ENCODE assay signal across 10 cellular contexts in genomic region chr4:70666369-70666768, GRCh38. TPM values are rescaled to one million over a fixed set of nuclear protein-coding genes. Genes with fewer than 3 reads are reported as not detected.
DNase-seq lines count a peak whose midpoint lies in the region; ATAC-seq and TF ChIP-seq lines count a peak whose summit lies in the region.
"Had no signal": no experiment of that assay in that cellular context is flagged by ENCODE, and none has a peak within 500 bp of the region (broad histone marks: within the 10 kb centered on the region; RNA-seq: fewer than 3 reads in every experiment).

JCHAIN (minus strand) TSS chr4:70666508; CDS start chr4:70666490, 18 bp downstream.

- ATAC-seq in GM18868 (IDR thresholded peaks at IDR 0.05; ENCODE audit: unreplicated experiment) (peak; percentile 71), HG02870 (IDR thresholded peaks at IDR 0.05; ENCODE audit: unreplicated experiment) (peak; percentile 75), foreskin keratinocyte (no peak)
- ATAC-seq in stimulated activated memory B cell treated with anti-CD40 and anti-IgM and Interleukin-4, amounts not matched to agents 10 μg/mL and 1 μg/mL and 100 μg/mL, for 72 hours, result peak; percentile 81

- H3K4me3 Mint-ChIP-seq in stimulated activated memory B cell treated with anti-CD40 and anti-IgM and Interleukin-4, amounts not matched to agents 10 μg/mL and 1 μg/mL and 100 μg/mL, for 72 hours, result peak within 1 kb of the TSS; percentile 87

- no peaks in the 10 kb centered on the region for H3K9me3 Mint-ChIP-seq in stimulated activated memory B cell treated with anti-CD40 and anti-IgM and Interleukin-4, amounts not matched to agents 10 μg/mL and 1 μg/mL and 100 μg/mL, for 72 hours

- H3K36me3 Mint-ChIP-seq in stimulated activated memory B cell treated with anti-CD40 and anti-IgM and Interleukin-4, amounts not matched to agents 10 μg/mL and 1 μg/mL and 100 μg/mL, for 72 hours, result peaks cover 7% of the 10 kb centered on the region

- no peaks in the 10 kb centered on the region for H3K27me3 Mint-ChIP-seq in stimulated activated memory B cell treated with anti-CD40 and anti-IgM and Interleukin-4, amounts not matched to agents 10 μg/mL and 1 μg/mL and 100 μg/mL, for 72 hours

- peaks cover 55% of the 10 kb centered on the region for H3K4me1 Mint-ChIP-seq in stimulated activated memory B cell treated with anti-CD40 and anti-IgM and Interleukin-4, amounts not matched to agents 10 μg/mL and 1 μg/mL and 100 μg/mL, for 72 hours

- no peak within 1 kb of the TSS for H3K27ac ChIP-seq in foreskin keratinocyte
- H3K27ac ChIP-seq: coronary artery had no signal

- DNase-seq in astrocyte of the spinal cord (ENCODE audit: low read depth, low spot score) (peak; percentile 16), NCI-H510A treated with DMSO at 0.1 percent for 48 hours (lab: John Stamatoyannopoulos, UW) (no peak), foreskin keratinocyte (no peak)
- no peak for DNase-seq in central memory CD4-positive, alpha-beta T cell
- DNase-seq: activated CD8-positive, alpha-beta memory T cell treated with anti-CD3 and anti-CD28 coated beads, Interleukin-2, amount 50 U/mL, for 4 hours; NCI-H2107 had no signal

- H3K27me3 ChIP-seq in foreskin keratinocyte, result no peaks in the 10 kb centered on the region

- no peak for TF ChIP-seq CTCF in astrocyte of the spinal cord (IDR thresholded peaks at IDR 0.05; ENCODE audit: low read depth, low read length)
- no peak for TF ChIP-seq CTCF in foreskin keratinocyte (conservative IDR thresholded peaks at IDR 0.05)

- H3K27ac Mint-ChIP-seq in stimulated activated memory B cell treated with anti-CD40 and anti-IgM and Interleukin-4, amounts not matched to agents 10 μg/mL and 1 μg/mL and 100 μg/mL, for 72 hours, result peak within 1 kb of the TSS; percentile 53

- in situ Hi-C loops in astrocyte of the spinal cord (cut with HindIII; ENCODE audit: low sequenced_read_pairs), result no loop called here

- no peaks in the 10 kb centered on the region for H3K4me1 ChIP-seq in foreskin keratinocyte

- no peak within 1 kb of the TSS for H3K4me3 ChIP-seq in astrocyte of the spinal cord (ENCODE audit: low read depth, low read length)
- H3K4me3 ChIP-seq: coronary artery had no signal

RNA-seq across cellular contexts. Expression of gene JCHAIN, which starts in this region (rescaled TPM):
- total RNA-seq in foreskin keratinocyte, result not detected in 2 replicates
- not detected in 2 replicates for polyA plus RNA-seq in foreskin keratinocyte
